In genomic region chr5:161960314-161960713, GRCh38 we compare ENCODE assay signal across 2 cellular contexts.
TF ChIP-seq lines count a peak whose summit lies in the region.

No MANE protein-coding gene starts in this region.

TF ChIP-seq in HepG2, 621 proteins besides CTCF, POLR2A, EP300 and RAD21 (continued from another document):
- peak; percentile 62 to 66 for TF ChIP-seq MAFK (conservative IDR thresholded peaks at IDR 0.05 in 1 of 2, IDR thresholded peaks at IDR 0.05 in 1 of 2; ENCODE audit: low read length in 2 of 2)
TF ChIP-seq in HepG2: peak in this region for 2.

TF ChIP-seq in IMR-90, 13 proteins besides CTCF, POLR2A, EP300 and RAD21 (continued from another document):
- no peak for TF ChIP-seq NFE2L2 (IDR thresholded peaks at IDR 0.05; ENCODE audit: low read depth, low read length)
TF ChIP-seq in IMR-90: peak in this region for 1.
